In the genomic region with DNA sequence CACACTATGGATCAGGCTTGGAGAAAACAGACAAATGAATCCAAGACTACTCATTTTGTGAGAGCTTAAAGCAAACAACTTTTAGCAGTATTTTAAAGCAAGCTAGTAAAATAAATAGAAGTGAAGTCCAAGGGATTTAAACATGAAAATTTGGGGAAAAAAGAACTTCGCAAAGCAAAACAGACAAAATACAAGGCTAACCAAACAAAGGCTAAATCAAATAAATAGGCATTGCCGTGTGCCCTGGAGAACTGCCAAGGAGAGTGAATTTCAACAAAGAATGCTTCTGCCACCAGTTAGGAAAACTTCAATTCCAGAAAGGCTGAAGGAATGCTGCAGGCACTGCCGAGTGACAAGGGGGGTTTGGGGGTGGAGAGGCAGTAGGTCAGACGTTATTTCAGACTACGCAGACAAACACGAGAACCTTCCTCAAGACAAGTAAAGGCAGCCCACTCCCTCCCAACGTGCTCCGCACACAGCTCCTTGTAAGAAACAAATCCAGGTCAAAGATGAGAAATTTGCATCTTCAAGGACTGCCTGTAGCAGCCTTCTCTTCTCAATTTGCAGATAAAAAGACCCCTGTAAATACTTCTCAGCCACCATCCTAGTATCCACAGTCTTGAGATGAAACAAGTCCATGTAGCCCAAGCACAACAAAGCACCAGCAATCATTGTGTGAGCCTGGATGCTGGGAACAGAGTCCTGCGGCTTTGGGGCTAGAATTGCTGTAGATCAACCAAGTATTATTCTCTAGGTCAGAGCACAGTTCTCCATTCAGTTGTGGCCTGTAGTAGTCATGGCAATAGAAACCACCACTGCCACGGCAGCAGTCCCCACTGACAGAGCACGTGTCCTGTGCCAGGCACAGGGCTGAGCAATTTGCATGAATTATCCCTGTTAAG, we compare ENCODE assay signal across 11 cellular contexts. TPM values are rescaled to one million over a fixed set of nuclear protein-coding genes. Genes with fewer than 3 reads are reported as not detected.
DNase-seq lines count a peak whose midpoint lies in the region; ATAC-seq and TF ChIP-seq lines count a peak whose summit lies in the region.
"Had no signal": no experiment of that assay in that cellular context is flagged by ENCODE, and none has a peak within 500 bp of the region (broad histone marks: within the 10 kb centered on the region; RNA-seq: fewer than 3 reads in every experiment).

No MANE protein-coding gene starts in this region.

- 58 to 75% (median 64%) methylated on average over 11 of the region's 11 CpGs for WGBS in spleen, 5 donors

- intact Hi-C loops in spleen (cut with DNase I; ENCODE audit: low total_unique reads), result loop anchor here (10.0 kb wide), 1 partner anchor 736 kb away; no protein-coding TSS in a partner anchor

- H3K27me3 ChIP-seq in osteoblast (ENCODE audit: insufficient read depth, low read length), result no peaks in the 10 kb centered on the region
- no peaks in the 10 kb centered on the region for H3K27me3 ChIP-seq in spleen (replicated peaks in 1 of 7)
- no peaks in the 10 kb centered on the region for H3K27me3 ChIP-seq in MG63

- peak overlapping the region; percentile 59 for H3K4me2 ChIP-seq in osteoblast (ENCODE audit: insufficient read depth, low read length)

- no peak for TF ChIP-seq CTCF in osteoblast (IDR thresholded peaks at IDR 0.05; ENCODE audit: extremely low read depth, low read depth, low read length)
- no peak for TF ChIP-seq CTCF in spleen (IDR thresholded peaks at IDR 0.05 in 8 of 11, conservative IDR thresholded peaks at IDR 0.05 in 3 of 11)

- no peak for TF ChIP-seq POLR2A in spleen (IDR thresholded peaks at IDR 0.05)

- H3K79me2 ChIP-seq in osteoblast (ENCODE audit: insufficient read depth, low read length), result no peaks in the 10 kb centered on the region

- no peaks in the 10 kb centered on the region for H4K20me1 ChIP-seq in osteoblast (ENCODE audit: insufficient read depth, low read length)

- H3K27ac ChIP-seq in osteoblast (ENCODE audit: low read depth, low read length) (peak overlapping the region; percentile 87), spleen (no peak overlapping the region)
- H3K27ac ChIP-seq: epithelial cell of prostate, RWPE1 had no signal

- no peak for ATAC-seq in GM18861 (IDR thresholded peaks at IDR 0.05; ENCODE audit: unreplicated experiment)
- ATAC-seq: stimulated activated naive CD8-positive, alpha-beta T cell treated with anti-CD3 and anti-CD28 coated beads, Interleukin-15, amount 100 ng/mL, for 72 hours had no signal

- H3K36me3 ChIP-seq in osteoblast (ENCODE audit: insufficient read depth, low read length) (no peaks in the 10 kb centered on the region), spleen (no peaks in the 10 kb centered on the region), MG63 (no peaks in the 10 kb centered on the region)

- peak overlapping the region; percentile 45 for H2AFZ ChIP-seq in osteoblast (ENCODE audit: low read length)

- no peaks in the 10 kb centered on the region for H3K9me3 ChIP-seq in osteoblast (ENCODE audit: low read depth, low read length)
- no peaks in the 10 kb centered on the region for H3K9me3 ChIP-seq in spleen
- no peaks in the 10 kb centered on the region for H3K9me3 ChIP-seq in MG63

- DNase-seq in ELF-1 (ENCODE audit: low read depth, low spot score) (peak; percentile 66), NCI-H774 (lab: John Stamatoyannopoulos, UW) (peak; percentile 10), fibroblast of the conjunctiva (ENCODE audit: low read depth) (peak; percentile 33), osteoblast (ENCODE audit: insufficient read length, low spot score, missing footprints) (no peak), spleen (no peak), NCI-H2196 treated with DMSO at 0.1 percent for 48 hours (lab: John Stamatoyannopoulos, UW; ENCODE audit: unreplicated experiment) (no peak), MG63 (no peak)
- DNase-seq: stimulated activated naive CD8-positive, alpha-beta T cell treated with anti-CD3 and anti-CD28 coated beads, Interleukin-15, amount 100 ng/mL, for 72 hours had no signal

- H3K4me3 ChIP-seq in osteoblast (ENCODE audit: insufficient read depth, low read length), result peak overlapping the region; percentile 4
- H3K4me3 ChIP-seq in spleen, result no peak overlapping the region
- H3K4me3 ChIP-seq in MG63, result no peak overlapping the region

- H3K4me1 ChIP-seq in osteoblast (ENCODE audit: insufficient read depth, low read length) (peaks cover 32% of the 10 kb centered on the region), spleen (peaks cover 0 to 25% (median 5%) of the 10 kb centered on the region in 6 donors)

RNA-seq across cellular contexts. Expression of a gene that starts 43.3 kb away (rescaled TPM):
- total RNA-seq in osteoblast (6.9 and 8.0 TPM in 2 replicates), spleen (10 to 100 TPM in 2 of 7 donors, 1 to 10 TPM in 5; 6.9 to 13.7 (median 8.2) TPM)
- 1 to 10 TPM; 2.5 to 6.4 (median 4.7) TPM for polyA plus RNA-seq in spleen
- 3.8 and 4.6 TPM in 2 replicates for total RNA-seq in MG63 (2014; rRNA removed; shearing (Covaris generic); ENCODE audit: low replicate concordance)

RNA-seq across cellular contexts. Expression of a gene that starts 44.5 kb away (rescaled TPM):
- total RNA-seq in osteoblast (11.2 and 16.2 TPM in 2 replicates), spleen (10 to 100 TPM; 19.5 to 31.2 (median 27.0) TPM)
- 1 to 10 TPM; 5.9 to 9.4 (median 8.8) TPM for polyA plus RNA-seq in spleen
- total RNA-seq in MG63 (2014; rRNA removed; shearing (Covaris generic); ENCODE audit: low replicate concordance), result 14.6 and 41.1 TPM in 2 replicates

Comparison
In these comparisons a context has a peak if more than half of its experiments do, and no peak if none do; other contexts are left out.
1. DNase-seq: peak in ELF-1 (single experiment), NCI-H774 (single experiment) and fibroblast of the conjunctiva (single experiment); none in osteoblast (single experiment), spleen (single experiment), NCI-H2196 treated with DMSO at 0.1 percent for 48 hours (single experiment) and MG63 (single experiment).